ENCODE assay signal across 29 cellular contexts in genomic region chr4:53518807-53519206, GRCh38.
DNase-seq lines count a peak whose midpoint lies in the region; ATAC-seq, FAIRE-seq and TF ChIP-seq lines count a peak whose summit lies in the region.
"Had no signal": no experiment of that assay in that cellular context is flagged by ENCODE, and none has a peak within 500 bp of the region (broad histone marks: within the 10 kb centered on the region; RNA-seq: fewer than 3 reads in every experiment).

No MANE protein-coding gene starts in this region.

- DNase-seq in left ventricle myocardium superior (no peak), Right ventricle myocardium superior (no peak), H1 (ENCODE audit: low read depth in 1 of 2, low spot score in 2 of 2) (no peak), mesendoderm (no peak), trophoblast cell (no peak)
- DNase-seq in activated CD4-positive, CD25-positive, alpha-beta regulatory T cell treated with anti-CD3 and anti-CD28 coated beads, Interleukin-2, amount 50 U/mL, for 72 hours = no peak
- DNase-seq: 8988T; ACHN; BE2C; C1 segment of cervical spinal cord; CD4-positive, alpha-beta memory T cell; CD4-positive, CD25-positive, alpha-beta regulatory T cell; CD8-positive, alpha-beta memory T cell; COR-L47; DMS 273 treated with DMSO at 0.1 percent for 48 hours; DMS153; DMS53; DMS79; DND-41; EL; GDM1 had no signal

- H3K9ac ChIP-seq in H1 (replicated peaks in 1 of 4; ENCODE audit: extremely low read depth in 1 of 4, low read depth in 3 of 4, low read length in 3 of 4) = no peak overlapping the region
- no peak overlapping the region for H3K9ac ChIP-seq in mesendoderm (ENCODE audit: low read length)
- H3K9ac ChIP-seq in trophoblast cell (ENCODE audit: low read length) = no peak overlapping the region
- H3K9ac ChIP-seq: BLaER1 had no signal

- H2BK20ac ChIP-seq in H1 (ENCODE audit: low read length) = no peak overlapping the region

- no peak for TF ChIP-seq RAD21 in H1 (IDR thresholded peaks at IDR 0.05 in 1 of 2, conservative IDR thresholded peaks at IDR 0.05 in 1 of 2; ENCODE audit: low read depth in 2 of 2, low read length in 2 of 2)

- H2BK5ac ChIP-seq in H1 (ENCODE audit: low read depth, low read length) (no peak overlapping the region), mesendoderm (ENCODE audit: low read length) (no peak overlapping the region), trophoblast cell (ENCODE audit: low read depth, low read length, poor library complexity) (no peak overlapping the region)

- H3K23ac ChIP-seq in H1 (ENCODE audit: insufficient read length) (no peak overlapping the region), mesendoderm (ENCODE audit: low read length) (no peak overlapping the region), trophoblast cell (ENCODE audit: low read length) (peak overlapping the region; percentile 94)

- H3K18ac ChIP-seq in H1 (ENCODE audit: extremely low read depth, low read length) = no peak overlapping the region
- no peak overlapping the region for H3K18ac ChIP-seq in mesendoderm (ENCODE audit: low read length)
- H3K18ac ChIP-seq in trophoblast cell (ENCODE audit: low read length) = peak overlapping the region; percentile 2

- H2BK12ac ChIP-seq in H1 (ENCODE audit: low read depth, low read length) (peak overlapping the region; percentile 35; the same call in 1 of the 2 replicates), trophoblast cell (ENCODE audit: low read length) (peak overlapping the region; percentile 86)

- no peak overlapping the region for H2BK15ac ChIP-seq in H1 (ENCODE audit: low read length)
- no peak overlapping the region for H2BK15ac ChIP-seq in mesendoderm (replicated peaks; ENCODE audit: low read depth)

- ATAC-seq in left ventricle myocardium superior = peak; percentile 23
- ATAC-seq in Right ventricle myocardium superior (ENCODE audit: poor library complexity) = no peak
- ATAC-seq in GM18909 (IDR thresholded peaks at IDR 0.05; ENCODE audit: poor library complexity, unreplicated experiment) = no peak
- no peak for ATAC-seq in HG03196 (IDR thresholded peaks at IDR 0.05; ENCODE audit: unreplicated experiment)
- ATAC-seq: GM12878 had no signal

- no peak for FAIRE-seq in H1 (lab: Jason Lieb, UNC)
- FAIRE-seq: A204.1, GM12878, GM12892, GM18507, GM19239 had no signal

- H3K36me3 ChIP-seq in H1 (ENCODE audit: control insufficient read depth in 2 of 4, insufficient read depth in 4 of 4, low read length in 3 of 4) (no peaks in the 10 kb centered on the region), mesendoderm (ENCODE audit: control insufficient read depth, insufficient read depth, low read length) (no peaks in the 10 kb centered on the region), trophoblast cell (ENCODE audit: control insufficient read depth in 1 of 2, insufficient read depth in 2 of 2, low read length in 2 of 2) (no peaks in the 10 kb centered on the region)
- H3K36me3 ChIP-seq: BE2C, BLaER1 had no signal

- H4K5ac ChIP-seq in H1 (ENCODE audit: insufficient read length, low read depth, low read length) (no peak overlapping the region), mesendoderm (ENCODE audit: low read length) (no peak overlapping the region)

- no peaks in the 10 kb centered on the region for H3K23me2 ChIP-seq in H1 (ENCODE audit: low read depth, low read length)

- H3K4ac ChIP-seq in H1 (replicated peaks; ENCODE audit: insufficient read length, low read depth, low read length) (no peak overlapping the region), mesendoderm (ENCODE audit: low read depth, low read length) (no peak overlapping the region), trophoblast cell (ENCODE audit: low read depth, low read length) (no peak overlapping the region)

- TF ChIP-seq POLR2A in H1 (IDR thresholded peaks at IDR 0.05; ENCODE audit: control extremely low read depth in 1 of 2, low read depth in 2 of 2, low read length in 2 of 2) = no peak

- H4K8ac ChIP-seq in H1 (ENCODE audit: extremely low read depth, insufficient read depth, low read length) (no peak overlapping the region), mesendoderm (ENCODE audit: low read depth, low read length) (no peak overlapping the region), trophoblast cell (ENCODE audit: low read depth, low read length) (no peak overlapping the region)

- H4K12ac ChIP-seq in trophoblast cell (ENCODE audit: low read depth, low read length) = no peak overlapping the region

- CTCF ChIA-PET in H1 (lab: Charles Lee; ENCODE audit: partially characterized antibody) = interaction anchor here (0.6 to 1.7 kb wide), 2 partner anchors 12 to 27 kb away, joined by 4 read pairs; no protein-coding TSS in a partner anchor

- H2AFZ ChIP-seq in H1 (ENCODE audit: low read length) (no peak overlapping the region), trophoblast cell (ENCODE audit: insufficient read depth, low read length, poor library complexity) (no peak overlapping the region)

- H3K56ac ChIP-seq in H1 (replicated peaks; ENCODE audit: insufficient read length, low read depth, low read length) (no peak overlapping the region), mesendoderm (ENCODE audit: low read length) (no peak overlapping the region)

- H3K79me1 ChIP-seq in H1 (ENCODE audit: low read depth, low read length) (no peaks in the 10 kb centered on the region), mesendoderm (ENCODE audit: low read length) (no peaks in the 10 kb centered on the region), trophoblast cell (ENCODE audit: low read length) (peaks cover 9% of the 10 kb centered on the region)

- WGBS in H1 (ENCODE audit: extremely low coverage in 1 of 2, insufficient coverage in 1 of 2, insufficient read length in 1 of 2, insufficient replicate concordance in 2 of 2, low coverage in 1 of 2, low lambda C conversion rate in 2 of 2, missing lambda C conversion rate in 1 of 2), 2 experiments = 94% methylated on average over 3 of the region's 3 CpGs; no CpG with 5 or more reads in 1 of the 2 experiments
- WGBS in mesendoderm (ENCODE audit: extremely low coverage, insufficient coverage, low lambda C conversion rate) = no CpG with 5 or more reads among the region's 3 CpGs
- no CpG with 5 or more reads among the region's 3 CpGs for WGBS in trophoblast cell (ENCODE audit: extremely low coverage, insufficient coverage, insufficient read length)

- H3K4me2 ChIP-seq in H1 (ENCODE audit: insufficient read depth in 1 of 2, low read depth in 2 of 2, low read length in 2 of 2) = no peak overlapping the region
- no peak overlapping the region for H3K4me2 ChIP-seq in mesendoderm (ENCODE audit: low read length)
- H3K4me2 ChIP-seq in trophoblast cell (ENCODE audit: low read length) = no peak overlapping the region
- H3K4me2 ChIP-seq: BLaER1 had no signal

- no peak for TF ChIP-seq CTCF in H1 (IDR thresholded peaks at IDR 0.05; ENCODE audit: control extremely low read depth in 1 of 3, insufficient read depth in 1 of 3, low read depth in 1 of 3, low read length in 3 of 3)

- no peak for TF ChIP-seq EP300 in H1 (IDR thresholded peaks at IDR 0.05; ENCODE audit: borderline replicate concordance in 1 of 2, low read depth in 2 of 2, low read length in 2 of 2)

- H3K9me3 ChIP-seq in H1 (ENCODE audit: insufficient read depth in 2 of 2, low read depth in 1 of 2, low read length in 1 of 2) = no peaks in the 10 kb centered on the region
- H3K9me3 ChIP-seq in trophoblast cell (ENCODE audit: insufficient read depth, low read depth, low read length) = no peaks in the 10 kb centered on the region
- H3K9me3 ChIP-seq: BE2C, BLaER1 had no signal

- intact Hi-C loops in left ventricle myocardium superior (cut with micrococcal nuclease) (no loop called here), Right ventricle myocardium superior (cut with DNase I) (no loop called here)

- H3K4me3 ChIP-seq in H1 (ENCODE audit: extremely low read depth in 1 of 4, insufficient read depth in 2 of 4, low read depth in 3 of 4, low read length in 4 of 4) (no peak overlapping the region), mesendoderm (ENCODE audit: low read length) (no peak overlapping the region), trophoblast cell (ENCODE audit: low read depth, low read length) (no peak overlapping the region)
- H3K4me3 ChIP-seq: BLaER1, GM12878 had no signal

- H4K91ac ChIP-seq in H1 (replicated peaks; ENCODE audit: insufficient read length, low read length) = no peak overlapping the region
- H4K91ac ChIP-seq in trophoblast cell (ENCODE audit: low read depth, low read length) = peak overlapping the region; percentile 36

- H3K79me2 ChIP-seq in H1 (ENCODE audit: control insufficient read depth in 1 of 2, insufficient read depth in 2 of 2, low read length in 2 of 2) = no peaks in the 10 kb centered on the region
- no peaks in the 10 kb centered on the region for H3K79me2 ChIP-seq in mesendoderm (ENCODE audit: control insufficient read depth, insufficient read depth, low read length)
- no peaks in the 10 kb centered on the region for H3K79me2 ChIP-seq in trophoblast cell (ENCODE audit: control insufficient read depth, insufficient read depth, low read length, poor library complexity)

- H3K27me3 ChIP-seq in H1 (replicated peaks in 1 of 4; ENCODE audit: control insufficient read depth in 3 of 4, extremely low read depth in 1 of 4, insufficient read depth in 3 of 4, low read length in 3 of 4) = no peaks in the 10 kb centered on the region; a peak in 2 of 7 replicates
- H3K27me3 ChIP-seq in mesendoderm (ENCODE audit: insufficient read depth, low read length, poor library complexity) = no peaks in the 10 kb centered on the region
- H3K27me3 ChIP-seq in trophoblast cell (ENCODE audit: insufficient read depth, low read length) = no peaks in the 10 kb centered on the region
- H3K27me3 ChIP-seq: BE2C, BLaER1 had no signal

- H3K4me1 ChIP-seq in H1 (replicated peaks in 1 of 4; ENCODE audit: control insufficient read depth in 3 of 4, insufficient read depth in 4 of 4, low read length in 3 of 4) (peaks cover 3 to 12% (median 8%) of the 10 kb centered on the region in 4 experiments; a peak in 4 of 7 replicates), mesendoderm (ENCODE audit: control insufficient read depth, low read depth, low read length) (peaks cover 8% of the 10 kb centered on the region), trophoblast cell (ENCODE audit: control insufficient read depth in 1 of 2, insufficient read depth in 2 of 2, low read length in 2 of 2) (peaks cover 25 to 28% of the 10 kb centered on the region in 2 experiments)
- H3K4me1 ChIP-seq: BE2C, BLaER1 had no signal

- H3K14ac ChIP-seq in H1 (ENCODE audit: insufficient read length) (no peak overlapping the region), trophoblast cell (ENCODE audit: low read length) (peak overlapping the region; percentile 17)

- H2AK5ac ChIP-seq in H1 (ENCODE audit: low read depth, low read length) (no peak overlapping the region), mesendoderm (ENCODE audit: low read length) (peak overlapping the region; percentile 56), trophoblast cell (ENCODE audit: low read length) (peak overlapping the region; percentile 60)

- no peak overlapping the region for H2BK120ac ChIP-seq in H1 (replicated peaks; ENCODE audit: low read depth, low read length)
- no peak overlapping the region for H2BK120ac ChIP-seq in mesendoderm (ENCODE audit: low read depth, low read length)
- no peak overlapping the region for H2BK120ac ChIP-seq in trophoblast cell (ENCODE audit: insufficient read depth, low read length, poor library complexity)

- H4K20me1 ChIP-seq in H1 (replicated peaks in 1 of 2; ENCODE audit: control insufficient read depth in 1 of 2, insufficient read depth in 2 of 2, low read length in 2 of 2) = no peaks in the 10 kb centered on the region
- H4K20me1 ChIP-seq: BLaER1 had no signal

- POLR2A ChIA-PET in H1 (lab: Charles Lee; ENCODE audit: partially characterized antibody) = no interaction called here

- no peak overlapping the region for H3K27ac ChIP-seq in H1 (ENCODE audit: low read depth, low read length)
- no peak overlapping the region for H3K27ac ChIP-seq in mesendoderm (ENCODE audit: low read depth, low read length)
- H3K27ac ChIP-seq in trophoblast cell (ENCODE audit: low read depth, low read length) = no peak overlapping the region
- H3K27ac ChIP-seq: BLaER1 had no signal
